Comparison of ENCODE assay signal across 8 cellular contexts in genomic region chr19:19185853-19186728, GRCh38. TPM values are rescaled to one million over a fixed set of nuclear protein-coding genes. Genes with fewer than 3 reads are reported as not detected.
A peak's percentile ranks its signal among the peaks of the same experiment; 100 is the strongest.
DNase-seq lines count a peak whose midpoint lies in the region; ATAC-seq, FAIRE-seq and TF ChIP-seq lines count a peak whose summit lies in the region.

No MANE protein-coding gene starts in this region.

- no peak for FAIRE-seq in endothelial cell of umbilical vein (lab: Jason Lieb, UNC)

- no peak overlapping the region for H3K4me3 Mint-ChIP-seq in activated CD4-positive, alpha-beta memory T cell treated with anti-CD3 and anti-CD28 coated beads for 36 hours

- H2AFZ ChIP-seq in endothelial cell of umbilical vein (ENCODE audit: low read depth, low read length) (no peak overlapping the region), parathyroid adenoma (no peak overlapping the region)

- no peaks in the 10 kb centered on the region for H4K20me1 ChIP-seq in endothelial cell of umbilical vein (replicated peaks; ENCODE audit: control insufficient read depth, extremely low read depth, insufficient read depth, low read length)

- no peaks in the 10 kb centered on the region for H3K9me1 ChIP-seq in endothelial cell of umbilical vein (replicated peaks; ENCODE audit: control insufficient read depth, extremely low read depth, insufficient read depth, low read length)

- peak; percentile 71 to 80 for TF ChIP-seq CTCF in endothelial cell of umbilical vein (IDR thresholded peaks at IDR 0.05; ENCODE audit: extremely low read depth in 1 of 2, insufficient read depth in 1 of 2, low read depth in 1 of 2, low read length in 2 of 2)
- peak; percentile 51 for TF ChIP-seq CTCF in parathyroid adenoma (IDR thresholded peaks at IDR 0.05)

- H3K27ac Mint-ChIP-seq in activated CD4-positive, alpha-beta memory T cell treated with anti-CD3 and anti-CD28 coated beads for 36 hours, result no peak overlapping the region

- intact Hi-C loops in activated CD4-positive, alpha-beta memory T cell treated with anti-CD3 and anti-CD28 coated beads for 36 hours (cut with micrococcal nuclease), result loop anchor here (1.0 kb wide), 1 partner anchor 39 kb away; no protein-coding TSS in a partner anchor
- intact Hi-C loops in endothelial cell of umbilical vein (cut with micrococcal nuclease), result loop anchor here (1.0 kb wide), 1 partner anchor 156 kb away; no protein-coding TSS in a partner anchor

- H3K36me3 ChIP-seq in endothelial cell of umbilical vein (ENCODE audit: control insufficient read depth in 2 of 2, extremely low read depth in 1 of 2, insufficient read depth in 2 of 2, low read length in 2 of 2), result no peaks in the 10 kb centered on the region
- H3K36me3 ChIP-seq in parathyroid adenoma (ENCODE audit: control insufficient read depth, insufficient read depth, low read length), result no peaks in the 10 kb centered on the region

- no peaks in the 10 kb centered on the region for H3K27me3 Mint-ChIP-seq in activated CD4-positive, alpha-beta memory T cell treated with anti-CD3 and anti-CD28 coated beads for 36 hours

- H3K9me3 Mint-ChIP-seq in activated CD4-positive, alpha-beta memory T cell treated with anti-CD3 and anti-CD28 coated beads for 36 hours, result peaks cover 7% of the 10 kb centered on the region

- no peaks in the 10 kb centered on the region for H3K27me3 ChIP-seq in endothelial cell of umbilical vein (ENCODE audit: control insufficient read depth in 2 of 2, insufficient read depth in 2 of 2, low read length in 2 of 2)
- no peaks in the 10 kb centered on the region for H3K27me3 ChIP-seq in parathyroid adenoma (ENCODE audit: control insufficient read depth, insufficient read depth, low read length)

- no TSS peak for BruUV-seq in endothelial cell of umbilical vein (replicated peaks; lab: Mats Ljungman, UMichigan)

- peaks cover 30% of the 10 kb centered on the region for H3K4me1 Mint-ChIP-seq in activated CD4-positive, alpha-beta memory T cell treated with anti-CD3 and anti-CD28 coated beads for 36 hours (ENCODE audit: low read depth)

- H3K9me3 ChIP-seq in endothelial cell of umbilical vein (replicated peaks; ENCODE audit: control insufficient read depth, insufficient read depth, low read length) (no peaks in the 10 kb centered on the region), parathyroid adenoma (ENCODE audit: control insufficient read depth, low read length) (no peaks in the 10 kb centered on the region)

- H3K9ac ChIP-seq in endothelial cell of umbilical vein (replicated peaks; ENCODE audit: extremely low read depth, insufficient read depth, low read length) (no peak overlapping the region), parathyroid adenoma (no peak overlapping the region)

- CTCF ChIA-PET in activated CD4-positive, alpha-beta memory T cell treated with anti-CD3 and anti-CD28 coated beads for 36 hours (lab: Charles Lee), result interaction anchor here (0.6 to 4.0 kb wide), 7 partner anchors 10 to 304 kb away, joined by 3 to 12 read pairs (median 4); no protein-coding TSS in a partner anchor
- CTCF ChIA-PET in endothelial cell of umbilical vein (lab: Charles Lee), result interaction anchor here (2.5 kb wide), 1 partner anchor 157 kb away, joined by 16 read pairs; no protein-coding TSS in a partner anchor

- POLR2A ChIA-PET in activated CD4-positive, alpha-beta memory T cell treated with anti-CD3 and anti-CD28 coated beads for 36 hours (lab: Charles Lee), result no interaction called here
- POLR2A ChIA-PET in endothelial cell of umbilical vein (lab: Charles Lee), result no interaction called here

- DNase-seq in NCI-H345 (lab: John Stamatoyannopoulos, UW), result peak; percentile 22
- no peak for DNase-seq in NCI-H345 treated with DMSO at 0.1 percent for 48 hours (lab: John Stamatoyannopoulos, UW; ENCODE audit: unreplicated experiment)
- peak; percentile 47 for DNase-seq in NCI-H510A (lab: John Stamatoyannopoulos, UW)
- DNase-seq in activated CD4-positive, alpha-beta memory T cell treated with anti-CD3 and anti-CD28 coated beads for 36 hours, result peak; percentile 70
- DNase-seq in endothelial cell of umbilical vein (ENCODE audit: low read depth, low spot score), result peak; percentile 15
- no peak for DNase-seq in substantia nigra (lab: John Stamatoyannopoulos, UW)

- H3K79me2 ChIP-seq in endothelial cell of umbilical vein (ENCODE audit: control insufficient read depth, insufficient read depth, low read length), result peaks cover 11% of the 10 kb centered on the region
- peaks cover 19% of the 10 kb centered on the region for H3K79me2 ChIP-seq in parathyroid adenoma

- peaks cover 23% of the 10 kb centered on the region for H3K36me3 Mint-ChIP-seq in activated CD4-positive, alpha-beta memory T cell treated with anti-CD3 and anti-CD28 coated beads for 36 hours

- no peak for TF ChIP-seq POLR2A in endothelial cell of umbilical vein (IDR thresholded peaks at IDR 0.05; ENCODE audit: low read depth, low read length)

- H3K27ac ChIP-seq in endothelial cell of umbilical vein (ENCODE audit: insufficient read depth, low read depth, low read length), result no peak overlapping the region
- no peak overlapping the region for H3K27ac ChIP-seq in parathyroid adenoma
- no peak overlapping the region for H3K27ac ChIP-seq in substantia nigra (ENCODE audit: low read depth, low read length, poor library complexity, severe bottlenecking)

- no peak for ATAC-seq in HG02840 (IDR thresholded peaks at IDR 0.05; ENCODE audit: low FRiP score, unreplicated experiment)

- dilution Hi-C loops in endothelial cell of umbilical vein (cut with MboI; ENCODE audit: extremely low pct_ligation_motif_present, low sequenced_read_pairs), result no loop called here

- no peak overlapping the region for H3K4me2 ChIP-seq in endothelial cell of umbilical vein (ENCODE audit: insufficient read depth, low read length)
- no peak overlapping the region for H3K4me2 ChIP-seq in parathyroid adenoma (ENCODE audit: low read length)

- H3K4me1 ChIP-seq in endothelial cell of umbilical vein (ENCODE audit: control insufficient read depth, extremely low read depth, insufficient read depth, low read length), result peaks cover 5% of the 10 kb centered on the region
- peaks cover 5% of the 10 kb centered on the region for H3K4me1 ChIP-seq in parathyroid adenoma

- no peak overlapping the region for H3K4me3 ChIP-seq in endothelial cell of umbilical vein (replicated peaks in 1 of 3; ENCODE audit: insufficient read depth in 1 of 3, low read depth in 1 of 3, low read length in 3 of 3)
- H3K4me3 ChIP-seq in parathyroid adenoma (ENCODE audit: low read depth, low read length), result no peak overlapping the region

RNA-seq across cellular contexts. Expression of gene BORCS8, which starts 5.9 kb away (rescaled TPM):
- total RNA-seq in activated CD4-positive, alpha-beta memory T cell treated with anti-CD3 and anti-CD28 coated beads for 36 hours, result 10 to 100 TPM; 16.4 to 17.8 TPM
- 35.6 and 45.8 TPM in 2 replicates for total RNA-seq in endothelial cell of umbilical vein
- polyA plus RNA-seq in endothelial cell of umbilical vein, result 37.4 and 49.7 TPM in 2 replicates
- polyA plus RNA-seq in endothelial cell of umbilical vein (2011; cell fraction: cytosol; rRNA removed), result 30.4 and 34.0 TPM in 2 replicates
- polyA plus RNA-seq in endothelial cell of umbilical vein (2011; cell fraction: nucleus; rRNA removed), result 27.2 and 27.9 TPM in 2 replicates
- polyA plus RNA-seq in endothelial cell of umbilical vein (2012), result 23.4 and 24.3 TPM in 2 replicates
- 28.2 and 29.3 TPM in 2 replicates for polyA minus RNA-seq in endothelial cell of umbilical vein
- 7.0 TPM for polyA minus RNA-seq in endothelial cell of umbilical vein (2011; cell fraction: cytosol; rRNA and poly(A)+ RNA removed)
- 11.6 and 18.9 TPM in 2 replicates for polyA minus RNA-seq in endothelial cell of umbilical vein (2011; cell fraction: nucleus; rRNA and poly(A)+ RNA removed)

RNA-seq across cellular contexts. Expression of gene RFXANK, which starts 6.0 kb away (rescaled TPM):
- total RNA-seq in activated CD4-positive, alpha-beta memory T cell treated with anti-CD3 and anti-CD28 coated beads for 36 hours, result 10 to 100 TPM; 73.7 to 78.1 TPM
- total RNA-seq in endothelial cell of umbilical vein, result 105 and 118 TPM in 2 replicates
- 124 and 146 TPM in 2 replicates for polyA plus RNA-seq in endothelial cell of umbilical vein
- 72.0 and 99.3 TPM in 2 replicates for polyA plus RNA-seq in endothelial cell of umbilical vein (2011; cell fraction: cytosol; rRNA removed)
- 138 and 160 TPM in 2 replicates for polyA plus RNA-seq in endothelial cell of umbilical vein (2011; cell fraction: nucleus; rRNA removed)
- polyA plus RNA-seq in endothelial cell of umbilical vein (2012), result 129 and 136 TPM in 2 replicates
- polyA minus RNA-seq in endothelial cell of umbilical vein, result 49.7 and 66.9 TPM in 2 replicates
- polyA minus RNA-seq in endothelial cell of umbilical vein (2011; cell fraction: cytosol; rRNA and poly(A)+ RNA removed), result 47.1 TPM
- polyA minus RNA-seq in endothelial cell of umbilical vein (2011; cell fraction: nucleus; rRNA and poly(A)+ RNA removed), result 33.6 and 44.3 TPM in 2 replicates

RNA-seq across cellular contexts. Expression of gene MEF2B, which starts 16.0 kb away (rescaled TPM):
- 1 to 10 TPM; 3.9 to 4.3 TPM for total RNA-seq in activated CD4-positive, alpha-beta memory T cell treated with anti-CD3 and anti-CD28 coated beads for 36 hours
- 1.2 and 1.3 TPM in 2 replicates for total RNA-seq in endothelial cell of umbilical vein
- 0.52 and 0.65 TPM in 2 replicates for polyA plus RNA-seq in endothelial cell of umbilical vein
- 0.21 and 0.49 TPM in 2 replicates for polyA plus RNA-seq in endothelial cell of umbilical vein (2011; cell fraction: cytosol; rRNA removed)
- 1.4 and 1.7 TPM in 2 replicates for polyA plus RNA-seq in endothelial cell of umbilical vein (2011; cell fraction: nucleus; rRNA removed)
- polyA plus RNA-seq in endothelial cell of umbilical vein (2012), result 0.48 and 0.86 TPM in 2 replicates
- not detected in 2 replicates for polyA minus RNA-seq in endothelial cell of umbilical vein
- not detected for polyA minus RNA-seq in endothelial cell of umbilical vein (2011; cell fraction: cytosol; rRNA and poly(A)+ RNA removed)
- polyA minus RNA-seq in endothelial cell of umbilical vein (2011; cell fraction: nucleus; rRNA and poly(A)+ RNA removed), result 1.8 TPM in 1 of 2 replicates, not detected in the other

RNA-seq across cellular contexts. Expression of gene NR2C2AP, which starts 17.1 kb away (rescaled TPM):
- 10 to 100 TPM; 39.2 to 42.9 TPM for total RNA-seq in activated CD4-positive, alpha-beta memory T cell treated with anti-CD3 and anti-CD28 coated beads for 36 hours
- 16.6 and 17.5 TPM in 2 replicates for total RNA-seq in endothelial cell of umbilical vein
- polyA plus RNA-seq in endothelial cell of umbilical vein, result 11.9 and 13.4 TPM in 2 replicates
- polyA plus RNA-seq in endothelial cell of umbilical vein (2011; cell fraction: cytosol; rRNA removed), result 15.6 and 18.1 TPM in 2 replicates
- polyA plus RNA-seq in endothelial cell of umbilical vein (2011; cell fraction: nucleus; rRNA removed), result 11.0 and 12.6 TPM in 2 replicates
- polyA plus RNA-seq in endothelial cell of umbilical vein (2012), result 12.9 and 13.6 TPM in 2 replicates
- polyA minus RNA-seq in endothelial cell of umbilical vein, result 6.9 and 8.3 TPM in 2 replicates
- 8.1 TPM for polyA minus RNA-seq in endothelial cell of umbilical vein (2011; cell fraction: cytosol; rRNA and poly(A)+ RNA removed)
- polyA minus RNA-seq in endothelial cell of umbilical vein (2011; cell fraction: nucleus; rRNA and poly(A)+ RNA removed), result 2.5 and 2.8 TPM in 2 replicates

RNA-seq across cellular contexts. Expression of gene NCAN, which starts 25.7 kb away (rescaled TPM):
- under 1 TPM; 0.05 to 0.07 TPM for total RNA-seq in activated CD4-positive, alpha-beta memory T cell treated with anti-CD3 and anti-CD28 coated beads for 36 hours
- not detected in 2 replicates for total RNA-seq in endothelial cell of umbilical vein
- polyA plus RNA-seq in endothelial cell of umbilical vein, result not detected in 2 replicates
- polyA plus RNA-seq in endothelial cell of umbilical vein (2011; cell fraction: cytosol; rRNA removed), result not detected in 2 replicates
- not detected in 2 replicates for polyA plus RNA-seq in endothelial cell of umbilical vein (2011; cell fraction: nucleus; rRNA removed)
- polyA plus RNA-seq in endothelial cell of umbilical vein (2012), result not detected in 2 replicates
- not detected in 2 replicates for polyA minus RNA-seq in endothelial cell of umbilical vein
- polyA minus RNA-seq in endothelial cell of umbilical vein (2011; cell fraction: cytosol; rRNA and poly(A)+ RNA removed), result not detected
- not detected in 2 replicates for polyA minus RNA-seq in endothelial cell of umbilical vein (2011; cell fraction: nucleus; rRNA and poly(A)+ RNA removed)

Comparison
In these comparisons a context has a peak if more than half of its experiments do, and no peak if none do; other contexts are left out.
1. DNase-seq: peak in NCI-H345 (single experiment), NCI-H510A (single experiment), activated CD4-positive, alpha-beta memory T cell treated with anti-CD3 and anti-CD28 coated beads for 36 hours (single experiment) and endothelial cell of umbilical vein (single experiment); none in NCI-H345 treated with DMSO at 0.1 percent for 48 hours (single experiment) and substantia nigra (0 of 49).